ENCODE assay signal across 10 cellular contexts in genomic region chr3:159169828-159170227, GRCh38.
A peak's percentile ranks its signal among the peaks of the same experiment; 100 is the strongest.
DNase-seq lines count a peak whose midpoint lies in the region; ATAC-seq, FAIRE-seq and TF ChIP-seq lines count a peak whose summit lies in the region.
"Had no signal": no experiment of that assay in that cellular context is flagged by ENCODE, and none has a peak within 500 bp of the region (broad histone marks: within the 10 kb centered on the region; RNA-seq: fewer than 3 reads in every experiment).

No MANE protein-coding gene starts in this region.

- H3K4me1 ChIP-seq in HepG2 (ENCODE audit: insufficient read depth, low read length) = peaks cover 6% of the 10 kb centered on the region; the same call in 1 of the 2 replicates

- H3K4me3 ChIP-seq in astrocyte of the cerebellum (ENCODE audit: low read depth, low read length) = no peak overlapping the region
- no peak overlapping the region for H3K4me3 ChIP-seq in HepG2 (replicated peaks in 1 of 3; ENCODE audit: insufficient read depth in 1 of 3, low read depth in 2 of 3, low read length in 3 of 3)

- no peak overlapping the region for H3K4me2 ChIP-seq in HepG2 (ENCODE audit: low read depth, low read length)

- intact Hi-C loops in HepG2 (cut with micrococcal nuclease; ENCODE audit: unreplicated experiment) = no loop called here

- DNase-seq in HPDE6-E6E7 (ENCODE audit: extremely low spot score) (peak; percentile 47), astrocyte of the cerebellum (ENCODE audit: low read depth) (peak; percentile 16), HepG2 (ENCODE audit: low spot score) (peak; percentile 3), SW480 (ENCODE audit: low spot score) (no peak), NCI-H1694 (lab: John Stamatoyannopoulos, UW) (no peak)
- DNase-seq: Caco-2, head of caudate nucleus had no signal

- TF ChIP-seq CTCF in C4-2B (conservative IDR thresholded peaks at IDR 0.05) (no peak), astrocyte of the cerebellum (IDR thresholded peaks at IDR 0.05; ENCODE audit: low read depth, low read length, missing control alignments) (no peak), HepG2 (CRISPR knock-in tag; IDR thresholded peaks at IDR 0.05) (no peak)

- H3K27me3 ChIP-seq in HepG2 (ENCODE audit: control insufficient read depth in 1 of 2, insufficient read depth in 2 of 2, low read length in 2 of 2) = no peaks in the 10 kb centered on the region

- in situ Hi-C loops in astrocyte of the cerebellum (cut with HindIII; ENCODE audit: low sequenced_read_pairs) = no loop called here
- in situ Hi-C loops in HepG2 (cut with HindIII; ENCODE audit: extremely low pct_ligation_motif_present, low pct_unique_long_range_greater_than_20kb) = no loop called here

- no TSS peak for BruUV-seq in HepG2 (replicated peaks; lab: Mats Ljungman, UMichigan)

- TF ChIP-seq EP300 in HepG2 (IDR thresholded peaks at IDR 0.05; ENCODE audit: low read depth in 2 of 2, low read length in 2 of 2) = no peak
- TF ChIP-seq EP300 in HepG2 (CRISPR knock-in tag; IDR thresholded peaks at IDR 0.05; ENCODE audit: borderline replicate concordance) = no peak

- no peak for TF ChIP-seq RAD21 in HepG2 (CRISPR knock-in tag; IDR thresholded peaks at IDR 0.05)

- no peak for TF ChIP-seq POLR2A in HepG2 (IDR thresholded peaks at IDR 0.05; ENCODE audit: insufficient read depth in 1 of 2, low read depth in 2 of 2, low read length in 2 of 2)

- H3K36me3 ChIP-seq in HepG2 (replicated peaks in 1 of 2; ENCODE audit: control insufficient read depth in 1 of 2, insufficient read depth in 2 of 2, low read length in 2 of 2) = no peaks in the 10 kb centered on the region

- H3K9ac ChIP-seq in HepG2 (ENCODE audit: insufficient read depth, low read depth, low read length) = no peak overlapping the region

- peak overlapping the region; percentile 18; the same call in 1 of the 2 replicates for H3K27ac ChIP-seq in C4-2B
- no peak overlapping the region for H3K27ac ChIP-seq in HepG2 (ENCODE audit: extremely low read length, insufficient read depth, low read length)

- ATAC-seq in HepG2 = no peak
- ATAC-seq in HG03045 (IDR thresholded peaks at IDR 0.05; ENCODE audit: unreplicated experiment) = no peak
- no peak for ATAC-seq in GM21360 (IDR thresholded peaks at IDR 0.05; ENCODE audit: unreplicated experiment)

- no peak overlapping the region for H2AFZ ChIP-seq in HepG2 (ENCODE audit: low read length)

- POLR2A ChIA-PET in HepG2 (lab: Yijun Ruan, JAX) = no interaction called here

- no peaks in the 10 kb centered on the region for H3K9me3 ChIP-seq in HepG2 (ENCODE audit: low read length)
- H3K9me3 ChIP-seq: Caco-2 had no signal

- no peaks in the 10 kb centered on the region for H3K79me2 ChIP-seq in HepG2 (ENCODE audit: insufficient read depth, low read length)

- no peaks in the 10 kb centered on the region for H4K20me1 ChIP-seq in HepG2 (ENCODE audit: insufficient read depth, low read length)

- CTCF ChIA-PET in HepG2 (lab: Yijun Ruan, JAX; ENCODE audit: low intra/inter-chr PET ratio, low total read pairs) = no interaction called here

- FAIRE-seq in HepG2 (lab: Jason Lieb, UNC) = no peak

TF ChIP-seq in HepG2, 621 proteins besides CTCF, POLR2A, EP300 and RAD21:
- no peak for TF ChIP-seq ZNF350 (CRISPR knock-in tag; IDR thresholded peaks at IDR 0.05; ENCODE audit: borderline replicate concordance, low read depth)
- TF ChIP-seq ZNF879 (CRISPR knock-in tag; IDR thresholded peaks at IDR 0.05) = no peak
- no peak for TF ChIP-seq STAG1 (CRISPR knock-in tag; IDR thresholded peaks at IDR 0.05)
- no peak for TF ChIP-seq STAT6 (CRISPR knock-in tag; IDR thresholded peaks at IDR 0.05; ENCODE audit: borderline replicate concordance)
- TF ChIP-seq FOXA1 (IDR thresholded peaks at IDR 0.05) = no peak
- 0 out of 2 replicates have a peak, but pooled peaks have one; percentile 15 for TF ChIP-seq FOXA1 (CRISPR knock-in tag; IDR thresholded peaks at IDR 0.05)
TF ChIP-seq in HepG2: peak in this region for 1.

Comparison
In these comparisons a context has a peak if more than half of its experiments do, and no peak if none do; other contexts are left out.
1. DNase-seq: peak in HPDE6-E6E7 (single experiment), astrocyte of the cerebellum (single experiment) and HepG2 (single experiment); none in SW480 (single experiment) and NCI-H1694 (single experiment).